Comparison of ENCODE assay signal across 8 cellular contexts in genomic region chr22:42648368-42649260, GRCh38. TPM values are rescaled to one million over a fixed set of nuclear protein-coding genes. Genes with fewer than 3 reads are reported as not detected.
DNase-seq lines count a peak whose midpoint lies in the region; ATAC-seq and TF ChIP-seq lines count a peak whose summit lies in the region.

No MANE protein-coding gene starts in this region.

- H3K27ac ChIP-seq in colonic mucosa: peak overlapping the region; percentile 93
- peak overlapping the region; percentile 74 to 96 (median 91) for H3K27ac ChIP-seq in right lobe of liver

- H3K27me3 Mint-ChIP-seq in T-helper 2 cell treated with Interferon-gamma antibody and Interleukin-4, amounts not matched to agents 5 μg/mL and 100 μg/mL, for 36 hours (ENCODE audit: low read depth): no peaks in the 10 kb centered on the region

- H3K4me1 ChIP-seq in colonic mucosa (peaks cover 40% of the 10 kb centered on the region), right lobe of liver (peaks cover 2 to 68% (median 26%) of the 10 kb centered on the region in 4 donors)

- intact Hi-C loops in colonic mucosa (cut with DNase I): no loop called here
- intact Hi-C loops in right lobe of liver (cut with DNase I): no loop called here

- peak overlapping the region; percentile 100 for H3K27ac Mint-ChIP-seq in T-helper 2 cell treated with Interferon-gamma antibody and Interleukin-4, amounts not matched to agents 5 μg/mL and 100 μg/mL, for 36 hours
- peak overlapping the region; percentile 77 for H3K27ac Mint-ChIP-seq in stimulated activated effector memory CD8-positive, alpha-beta T cell treated with anti-CD3 and anti-CD28 coated beads, Interleukin-12 subunit alpha, Interleukin-12 subunit beta, amount 100 ng/mL, for 72 hours

- no peak for DNase-seq in AG09309 (ENCODE audit: low read depth)
- peak; percentile 38 for DNase-seq in T-helper 2 cell treated with Interferon-gamma antibody and Interleukin-4, amounts not matched to agents 5 μg/mL and 100 μg/mL, for 36 hours (ENCODE audit: low spot score)
- peak; percentile 92 for DNase-seq in colonic mucosa
- peak; percentile 87 to 93 (median 90) for DNase-seq in right lobe of liver
- DNase-seq in stimulated activated effector memory CD8-positive, alpha-beta T cell treated with anti-CD3 and anti-CD28 coated beads, Interleukin-12 subunit alpha, Interleukin-12 subunit beta, amount 100 ng/mL, for 72 hours (ENCODE audit: low spot score in 2 of 2): peak; percentile 9 to 71
- no peak for DNase-seq in SHP77 (lab: John Stamatoyannopoulos, UW)

- H3K36me3 Mint-ChIP-seq in T-helper 2 cell treated with Interferon-gamma antibody and Interleukin-4, amounts not matched to agents 5 μg/mL and 100 μg/mL, for 36 hours (ENCODE audit: low read depth): peaks cover 4% of the 10 kb centered on the region
- H3K36me3 Mint-ChIP-seq in stimulated activated effector memory CD8-positive, alpha-beta T cell treated with anti-CD3 and anti-CD28 coated beads, Interleukin-12 subunit alpha, Interleukin-12 subunit beta, amount 100 ng/mL, for 72 hours: peaks cover 5% of the 10 kb centered on the region

- H3K4me3 Mint-ChIP-seq in T-helper 2 cell treated with Interferon-gamma antibody and Interleukin-4, amounts not matched to agents 5 μg/mL and 100 μg/mL, for 36 hours: peak overlapping the region; percentile 99
- H3K4me3 Mint-ChIP-seq in stimulated activated effector memory CD8-positive, alpha-beta T cell treated with anti-CD3 and anti-CD28 coated beads, Interleukin-12 subunit alpha, Interleukin-12 subunit beta, amount 100 ng/mL, for 72 hours: peak overlapping the region; percentile 77

- no peaks in the 10 kb centered on the region for H3K9me3 ChIP-seq in colonic mucosa
- no peaks in the 10 kb centered on the region for H3K9me3 ChIP-seq in right lobe of liver

- H3K4me1 Mint-ChIP-seq in T-helper 2 cell treated with Interferon-gamma antibody and Interleukin-4, amounts not matched to agents 5 μg/mL and 100 μg/mL, for 36 hours (ENCODE audit: low read depth): peaks cover 12% of the 10 kb centered on the region
- peaks cover 32% of the 10 kb centered on the region for H3K4me1 Mint-ChIP-seq in stimulated activated effector memory CD8-positive, alpha-beta T cell treated with anti-CD3 and anti-CD28 coated beads, Interleukin-12 subunit alpha, Interleukin-12 subunit beta, amount 100 ng/mL, for 72 hours

- peak; percentile 53 for TF ChIP-seq POLR2A in right lobe of liver (IDR thresholded peaks at IDR 0.05)

- H3K27me3 ChIP-seq in colonic mucosa (no peaks in the 10 kb centered on the region), right lobe of liver (no peaks in the 10 kb centered on the region)

- H3K9ac ChIP-seq in colonic mucosa (ENCODE audit: low read depth in 2 of 2, low read length in 2 of 2): peak overlapping the region; percentile 99

- no peaks in the 10 kb centered on the region for H3K9me3 Mint-ChIP-seq in T-helper 2 cell treated with Interferon-gamma antibody and Interleukin-4, amounts not matched to agents 5 μg/mL and 100 μg/mL, for 36 hours
- H3K9me3 Mint-ChIP-seq in stimulated activated effector memory CD8-positive, alpha-beta T cell treated with anti-CD3 and anti-CD28 coated beads, Interleukin-12 subunit alpha, Interleukin-12 subunit beta, amount 100 ng/mL, for 72 hours: no peaks in the 10 kb centered on the region

- H3K4me3 ChIP-seq in AG09309 (ENCODE audit: control insufficient read depth, low read depth, low read length) (peak overlapping the region; percentile 86), colonic mucosa (peak overlapping the region; percentile 93), right lobe of liver (peak overlapping the region; percentile 67 to 96 (median 95))

- H3K36me3 ChIP-seq in colonic mucosa (no peaks in the 10 kb centered on the region), right lobe of liver (no peaks in the 10 kb centered on the region)

- TF ChIP-seq CTCF in AG09309 (IDR thresholded peaks at IDR 0.05; ENCODE audit: control insufficient read depth, insufficient read depth, low read depth, low read length, missing control alignments) (no peak), colonic mucosa (IDR thresholded peaks at IDR 0.05) (no peak), right lobe of liver (IDR thresholded peaks at IDR 0.05) (no peak)

- peak; percentile 21 for ATAC-seq in GM19043 (IDR thresholded peaks at IDR 0.05; ENCODE audit: low read depth, unreplicated experiment)
- peak; percentile 45 for ATAC-seq in HG03354 (IDR thresholded peaks at IDR 0.05; ENCODE audit: poor library complexity, severe bottlenecking, unreplicated experiment)
- ATAC-seq in right lobe of liver: peak; percentile 51 to 69 (median 56)
- peak; percentile 75 for ATAC-seq in stimulated activated effector memory CD8-positive, alpha-beta T cell treated with anti-CD3 and anti-CD28 coated beads, Interleukin-12 subunit alpha, Interleukin-12 subunit beta, amount 100 ng/mL, for 72 hours

- WGBS in right lobe of liver (ENCODE audit: insufficient coverage, low coverage, low lambda C conversion rate, missing lambda C conversion rate): 0% methylated on average over 26 of the region's 51 CpGs

RNA-seq across cellular contexts. Expression of gene CYB5R3, which starts 0.6 kb away (rescaled TPM):
- total RNA-seq in colonic mucosa (100 to 1,000 TPM; 105 to 133 TPM), right lobe of liver (100 to 1,000 TPM; 146 to 211 (median 170) TPM)

RNA-seq across cellular contexts. Expression of gene ATP5MGL, which starts 8.2 kb away (rescaled TPM):
- total RNA-seq in colonic mucosa (under 1 TPM in 1 of 2 donors, not detected in 1; 0.44 TPM), right lobe of liver (under 1 TPM in 3 of 6 experiments, not detected in 3; 0.37 to 0.78 (median 0.68) TPM)

RNA-seq across cellular contexts. Expression of gene POLDIP3, which starts 33.9 kb away (rescaled TPM):
- 10 to 100 TPM; 55.0 to 68.2 TPM for total RNA-seq in colonic mucosa
- total RNA-seq in right lobe of liver: 10 to 100 TPM; 17.1 to 22.6 (median 21.1) TPM

Comparison
In these comparisons a context has a peak if more than half of its experiments do, and no peak if none do; other contexts are left out.
1. DNase-seq: peak in T-helper 2 cell treated with Interferon-gamma antibody and Interleukin-4, amounts not matched to agents 5 μg/mL and 100 μg/mL, for 36 hours (single experiment), colonic mucosa (single experiment), right lobe of liver (3 of 3) and stimulated activated effector memory CD8-positive, alpha-beta T cell treated with anti-CD3 and anti-CD28 coated beads, Interleukin-12 subunit alpha, Interleukin-12 subunit beta, amount 100 ng/mL, for 72 hours (2 of 2); none in AG09309 (single experiment) and SHP77 (0 of 2).
2. ATAC-seq: peak in every context shown above with its lines; median percentile 75 in stimulated activated effector memory CD8-positive, alpha-beta T cell treated with anti-CD3 and anti-CD28 coated beads, Interleukin-12 subunit alpha, Interleukin-12 subunit beta, amount 100 ng/mL, for 72 hours; 56 in right lobe of liver; 45 in HG03354; 21 in GM19043.
3. Peak in every context shown above with its lines, with median percentiles within 50 percentile points of each other: H3K4me3 ChIP-seq.